In the genomic region with DNA sequence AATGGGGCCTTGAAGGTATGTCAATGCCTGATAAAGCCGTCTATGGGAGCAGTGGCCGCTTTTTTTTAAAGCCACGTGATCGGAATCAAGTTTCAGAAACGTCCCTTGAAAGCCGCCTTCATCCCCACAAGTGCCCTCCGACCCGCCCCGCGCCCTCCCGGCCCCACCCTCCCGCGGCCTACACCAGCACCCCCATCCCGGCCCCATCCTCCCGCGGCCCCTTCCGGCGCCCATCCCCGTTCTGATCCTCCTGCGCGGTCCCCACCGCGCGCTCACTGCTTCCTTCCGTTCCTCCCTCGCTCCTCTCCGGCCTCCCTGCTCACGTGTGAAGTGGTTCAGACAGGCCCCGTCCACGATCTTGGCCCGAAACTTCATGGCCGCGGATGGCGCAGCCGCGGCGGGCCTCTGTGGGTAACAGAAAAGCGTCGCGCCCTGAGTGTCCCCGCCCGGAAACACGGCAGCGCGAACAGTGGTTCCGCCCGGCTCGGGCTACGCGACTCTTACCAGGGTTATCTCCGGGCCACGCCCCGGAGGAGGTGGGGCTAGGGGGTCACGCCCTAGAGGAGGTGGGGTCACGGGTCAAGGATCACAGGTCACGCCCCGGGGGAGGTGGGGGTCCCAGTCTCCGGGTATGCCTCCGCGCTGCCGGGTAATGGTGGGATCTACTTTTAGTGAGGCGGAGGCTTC, we compare ENCODE assay signal across 8 cellular contexts. TPM values are rescaled to one million over a fixed set of nuclear protein-coding genes. Genes with fewer than 3 reads are reported as not detected.
DNase-seq lines count a peak whose midpoint lies in the region; ATAC-seq and TF ChIP-seq lines count a peak whose summit lies in the region.

HUS1 (minus strand) TSS at position 471 of the 687 bp plus-strand sequence; CDS start at position 375, 96 bp downstream.

- intact Hi-C loops in colonic mucosa (cut with DNase I): no loop called here

- no peaks in the 10 kb centered on the region for H4K20me1 ChIP-seq in BLaER1

- H3K27ac ChIP-seq in BLaER1: peak within 1 kb of the TSS; percentile 82
- peak within 1 kb of the TSS; percentile 69 for H3K27ac ChIP-seq in colonic mucosa
- H3K27ac ChIP-seq in layer of hippocampus (ENCODE audit: low read depth, low read length): peak within 1 kb of the TSS; percentile 88

- H3K4me3 ChIP-seq in BLaER1 (peak within 1 kb of the TSS; percentile 76), colonic mucosa (peak within 1 kb of the TSS; percentile 62)

- H3K9me3 ChIP-seq in BLaER1: no peaks in the 10 kb centered on the region
- H3K9me3 ChIP-seq in colonic mucosa: no peaks in the 10 kb centered on the region

- DNase-seq in GM19240 (ENCODE audit: insufficient read length, low spot score) (peak; percentile 68), NCI-H526 (lab: John Stamatoyannopoulos, UW) (peak; percentile 84 to 93), colonic mucosa (peak; percentile 94)
- peak; percentile 96 for DNase-seq in activated CD4-positive, alpha-beta T cell treated with anti-CD3 and anti-CD28 coated beads for 48 hours
- DNase-seq in stimulated activated CD4-positive, alpha-beta T cell treated with anti-CD3 and anti-CD28 coated beads, Interleukin-1b, Interleukin-23, amount 100 ng/mL, for 4 hours (ENCODE audit: low read depth in 2 of 2): peak; percentile 87

- TF ChIP-seq CTCF in colonic mucosa (IDR thresholded peaks at IDR 0.05): no peak

- H3K27me3 ChIP-seq in BLaER1 (no peaks in the 10 kb centered on the region), colonic mucosa (no peaks in the 10 kb centered on the region), layer of hippocampus (ENCODE audit: control insufficient read depth, insufficient read depth, low read length) (no peaks in the 10 kb centered on the region)

- peak within 1 kb of the TSS; percentile 94 for H3K4me2 ChIP-seq in BLaER1

- H3K4me1 ChIP-seq in BLaER1: peaks cover 19% of the 10 kb centered on the region
- no peaks in the 10 kb centered on the region for H3K4me1 ChIP-seq in colonic mucosa

- H3K9ac ChIP-seq in BLaER1 (peak within 1 kb of the TSS; percentile 81), colonic mucosa (ENCODE audit: low read depth in 2 of 2, low read length in 2 of 2) (peak within 1 kb of the TSS; percentile 87 to 93)

- H3K36me3 ChIP-seq in BLaER1: peaks cover 40% of the 10 kb centered on the region
- peaks cover 9% of the 10 kb centered on the region for H3K36me3 ChIP-seq in colonic mucosa

- ATAC-seq in HG03457 (IDR thresholded peaks at IDR 0.05; ENCODE audit: unreplicated experiment): peak; percentile 98

RNA-seq across cellular contexts. Expression of gene HUS1, which starts in this region (rescaled TPM):
- total RNA-seq in colonic mucosa: 10 to 100 TPM; 31.6 to 33.2 TPM

Comparison
In these comparisons a context has a peak if more than half of its experiments do, and no peak if none do; other contexts are left out.
1. Peak in every context shown above with its lines: DNase-seq, ATAC-seq, H3K4me3 ChIP-seq and H3K27ac ChIP-seq.